Comparison of ENCODE assay signal across 8 cellular contexts in genomic region chr9:111597852-111598729, GRCh38. TPM values are rescaled to one million over a fixed set of nuclear protein-coding genes. Genes with fewer than 3 reads are reported as not detected.
A peak's percentile ranks its signal among the peaks of the same experiment; 100 is the strongest.
DNase-seq lines count a peak whose midpoint lies in the region; ATAC-seq and TF ChIP-seq lines count a peak whose summit lies in the region.

No MANE protein-coding gene starts in this region.

- H3K9me3 ChIP-seq in NT2/D1 (ENCODE audit: insufficient read depth, low read length) (no peaks in the 10 kb centered on the region), esophagus squamous epithelium (no peaks in the 10 kb centered on the region)

- 0 to 1% methylated on average over 31 to 35 of the region's 41 CpGs for WGBS in esophagus squamous epithelium, 2 donors

- H3K4me3 Mint-ChIP-seq in activated T-cell treated with anti-CD3 and anti-CD28 coated beads, Interleukin-2, amount 50 U/mL, for 24 hours, result peak overlapping the region; percentile 83
- H3K4me3 Mint-ChIP-seq in naive B cell, result peak overlapping the region; percentile 84 to 94 (median 90)

- H3K4me3 ChIP-seq in NT2/D1 (ENCODE audit: insufficient read length, low read depth), result peak overlapping the region; percentile 74
- H3K4me3 ChIP-seq in esophagus squamous epithelium, result peak overlapping the region; percentile 73 to 90 (median 79)

- H3K9me3 Mint-ChIP-seq in activated T-cell treated with anti-CD3 and anti-CD28 coated beads, Interleukin-2, amount 50 U/mL, for 24 hours, result no peaks in the 10 kb centered on the region
- no peaks in the 10 kb centered on the region for H3K9me3 Mint-ChIP-seq in naive B cell

- H3K36me3 Mint-ChIP-seq in activated T-cell treated with anti-CD3 and anti-CD28 coated beads, Interleukin-2, amount 50 U/mL, for 24 hours (ENCODE audit: low read depth), result no peaks in the 10 kb centered on the region
- H3K36me3 Mint-ChIP-seq in naive B cell, result no peaks in the 10 kb centered on the region

- H3K27me3 ChIP-seq in NT2/D1 (ENCODE audit: insufficient read depth, insufficient read length), result no peaks in the 10 kb centered on the region
- H3K27me3 ChIP-seq in esophagus squamous epithelium, result no peaks in the 10 kb centered on the region

- peak; percentile 40 for DNase-seq in NCI-H2107 treated with DMSO at 0.1 percent for 48 hours (lab: John Stamatoyannopoulos, UW; ENCODE audit: unreplicated experiment)
- no peak for DNase-seq in NCI-H2107 (lab: John Stamatoyannopoulos, UW)
- peak; percentile 85 for DNase-seq in NT2/D1 (ENCODE audit: low read depth, low spot score)
- peak; percentile 69 for DNase-seq in activated T-cell treated with anti-CD3 and anti-CD28 coated beads, Interleukin-2, amount 50 U/mL, for 24 hours
- DNase-seq in esophagus squamous epithelium (lab: John Stamatoyannopoulos, UW), result no peak
- DNase-seq in naive B cell, result peak; percentile 38
- peak; percentile 33 for DNase-seq in stromal cell of bone marrow (ENCODE audit: low read depth)

- peaks cover 20% of the 10 kb centered on the region for H3K4me1 Mint-ChIP-seq in activated T-cell treated with anti-CD3 and anti-CD28 coated beads, Interleukin-2, amount 50 U/mL, for 24 hours (ENCODE audit: low read depth)
- peaks cover 18 to 25% (median 20%) of the 10 kb centered on the region in 3 donors for H3K4me1 Mint-ChIP-seq in naive B cell

- intact Hi-C loops in esophagus squamous epithelium (cut with DNase I), result loop anchor here (10.0 kb wide), 1 partner anchor 97 kb away; no protein-coding TSS in a partner anchor

- peak overlapping the region; percentile 87 for H3K9ac ChIP-seq in NT2/D1 (ENCODE audit: insufficient read length, low read depth)

- TF ChIP-seq CTCF in esophagus squamous epithelium (IDR thresholded peaks at IDR 0.05), result peak in 5 of 6 experiments; percentile 48 to 68 (median 56)

- ATAC-seq in HG03378 (IDR thresholded peaks at IDR 0.05; ENCODE audit: unreplicated experiment), result peak; percentile 60
- peak; percentile 70 for ATAC-seq in naive B cell (ENCODE audit: low read depth in 2 of 2)

- peaks cover 38% of the 10 kb centered on the region for H3K27me3 Mint-ChIP-seq in activated T-cell treated with anti-CD3 and anti-CD28 coated beads, Interleukin-2, amount 50 U/mL, for 24 hours
- H3K27me3 Mint-ChIP-seq in naive B cell, result peaks cover 35 to 47% (median 46%) of the 10 kb centered on the region in 3 donors

- TF ChIP-seq POLR2A in esophagus squamous epithelium (IDR thresholded peaks at IDR 0.05), result no peak

- H3K27ac Mint-ChIP-seq in activated T-cell treated with anti-CD3 and anti-CD28 coated beads, Interleukin-2, amount 50 U/mL, for 24 hours, result no peak overlapping the region
- H3K27ac Mint-ChIP-seq in naive B cell, result peak overlapping the region in 3 of 6 donors; percentile 6 to 80 (median 11)

- H3K4me1 ChIP-seq in NT2/D1 (ENCODE audit: insufficient read depth, insufficient read length) (no peaks in the 10 kb centered on the region), esophagus squamous epithelium (peaks cover 6 to 47% (median 8%) of the 10 kb centered on the region in 3 donors)

- H3K27ac ChIP-seq in esophagus squamous epithelium, result peak overlapping the region; percentile 88 to 93 (median 90)

- H3K36me3 ChIP-seq in NT2/D1 (ENCODE audit: insufficient read depth, insufficient read length, low read length), result peaks cover 38% of the 10 kb centered on the region
- peaks cover 5 to 41% (median 10%) of the 10 kb centered on the region in 3 donors for H3K36me3 ChIP-seq in esophagus squamous epithelium

RNA-seq across cellular contexts. Expression of gene PTGR1, which starts 1.4 kb away (rescaled TPM):
- total RNA-seq in esophagus squamous epithelium, result 100 to 1,000 TPM in 3 of 4 donors, 10 to 100 TPM in 1; 61.6 to 304 (median 170) TPM
- under 1 TPM in 1 of 6 donors, not detected in 5; 0.32 TPM for polyA plus RNA-seq in naive B cell (ENCODE audit: low read depth in 6 of 6)

RNA-seq across cellular contexts. Expression of gene DNAJC25, which starts 33.0 kb away (rescaled TPM):
- total RNA-seq in esophagus squamous epithelium, result 1 to 10 TPM; 7.2 to 8.7 (median 7.6) TPM
- polyA plus RNA-seq in naive B cell (ENCODE audit: low read depth in 6 of 6), result 1 to 10 TPM; 1.9 to 3.6 (median 2.5) TPM

Comparison
In these comparisons a context has a peak if more than half of its experiments do, and no peak if none do; other contexts are left out.
1. DNase-seq: peak in NCI-H2107 treated with DMSO at 0.1 percent for 48 hours (single experiment), NT2/D1 (single experiment), activated T-cell treated with anti-CD3 and anti-CD28 coated beads, Interleukin-2, amount 50 U/mL, for 24 hours (single experiment), naive B cell (single experiment) and stromal cell of bone marrow (single experiment); none in NCI-H2107 (single experiment) and esophagus squamous epithelium (single experiment).